Comparison of ENCODE assay signal across 8 cellular contexts in the genomic region with DNA sequence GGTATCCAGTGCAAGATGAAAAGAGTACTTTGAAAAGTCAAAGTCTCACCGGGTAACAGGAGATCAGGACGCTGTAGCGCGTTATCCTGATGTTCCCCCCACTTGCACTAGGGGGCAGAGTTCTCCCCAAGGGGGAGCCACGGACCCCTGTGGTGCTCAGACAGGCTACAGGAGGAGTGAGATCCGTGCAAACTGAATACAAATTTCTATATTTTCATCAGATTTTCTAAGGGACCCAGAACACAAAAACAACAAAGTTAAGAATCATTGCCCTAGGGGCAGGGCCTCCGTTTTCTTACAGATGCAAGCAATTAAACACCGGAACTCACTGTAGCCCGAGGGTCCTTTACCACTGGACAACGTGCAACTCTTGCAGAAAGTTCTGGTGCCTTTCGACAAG. TPM values are rescaled to one million over a fixed set of nuclear protein-coding genes. Genes with fewer than 3 reads are reported as not detected.
DNase-seq lines count a peak whose midpoint lies in the region; ATAC-seq and TF ChIP-seq lines count a peak whose summit lies in the region.

No MANE protein-coding gene starts in this region.

- ATAC-seq in GM21619 (IDR thresholded peaks at IDR 0.05; ENCODE audit: unreplicated experiment) = peak; percentile 60

- H3K36me3 Mint-ChIP-seq in nephron (ENCODE audit: low read depth) = no peaks in the 10 kb centered on the region

- TF ChIP-seq CTCF in epithelial cell of proximal tubule (conservative IDR thresholded peaks at IDR 0.05; ENCODE audit: low read depth, low read length) (peak; percentile 99), nephron (IDR thresholded peaks at IDR 0.05; ENCODE audit: unreplicated experiment in 3 of 3) (peak; percentile 93 to 96 (median 95))

- peak overlapping the region; percentile 95 to 98 (median 97) for H3K4me3 Mint-ChIP-seq in nephron

- H3K4me1 Mint-ChIP-seq in nephron = peaks cover 57% of the 10 kb centered on the region

- H3K27me3 Mint-ChIP-seq in nephron (ENCODE audit: low read depth) = peaks cover 29% of the 10 kb centered on the region

- H3K9me3 Mint-ChIP-seq in nephron = no peaks in the 10 kb centered on the region

- H3K27ac Mint-ChIP-seq in nephron = peak overlapping the region; percentile 37 to 90 (median 80)

- H3K4me3 ChIP-seq in epithelial cell of proximal tubule (ENCODE audit: low read depth, low read length) = peak overlapping the region; percentile 87

- peak; percentile 46 for DNase-seq in NOMO-1 treated with DMSO at 0.1 percent for 48 hours (lab: John Stamatoyannopoulos, UW; ENCODE audit: unreplicated experiment)
- DNase-seq in NOMO-1 treated with dmso at 0.1 percent for 144 hours (lab: John Stamatoyannopoulos, UW; ENCODE audit: unreplicated experiment) = no peak
- peak; percentile 54 for DNase-seq in HuH-7.5 (ENCODE audit: low spot score)
- peak; percentile 28 to 57 for DNase-seq in SW 1271 (lab: John Stamatoyannopoulos, UW)
- no peak for DNase-seq in epithelial cell of proximal tubule (ENCODE audit: low read depth)
- DNase-seq in occipital lobe (lab: John Stamatoyannopoulos, UW) = no peak

RNA-seq across cellular contexts. Expression of gene MYO10, which starts 2.0 kb away (rescaled TPM):
- 31.5 and 32.6 TPM in 2 replicates for total RNA-seq in epithelial cell of proximal tubule
- total RNA-seq in occipital lobe = 31.2 TPM

Comparison
In these comparisons a context has a peak if more than half of its experiments do, and no peak if none do; other contexts are left out.
1. DNase-seq: peak in NOMO-1 treated with DMSO at 0.1 percent for 48 hours (single experiment), HuH-7.5 (single experiment) and SW 1271 (2 of 2); none in NOMO-1 treated with dmso at 0.1 percent for 144 hours (single experiment), epithelial cell of proximal tubule (single experiment) and occipital lobe (single experiment).